Comparison of ENCODE assay signal across 8 cellular contexts in the genomic region with DNA sequence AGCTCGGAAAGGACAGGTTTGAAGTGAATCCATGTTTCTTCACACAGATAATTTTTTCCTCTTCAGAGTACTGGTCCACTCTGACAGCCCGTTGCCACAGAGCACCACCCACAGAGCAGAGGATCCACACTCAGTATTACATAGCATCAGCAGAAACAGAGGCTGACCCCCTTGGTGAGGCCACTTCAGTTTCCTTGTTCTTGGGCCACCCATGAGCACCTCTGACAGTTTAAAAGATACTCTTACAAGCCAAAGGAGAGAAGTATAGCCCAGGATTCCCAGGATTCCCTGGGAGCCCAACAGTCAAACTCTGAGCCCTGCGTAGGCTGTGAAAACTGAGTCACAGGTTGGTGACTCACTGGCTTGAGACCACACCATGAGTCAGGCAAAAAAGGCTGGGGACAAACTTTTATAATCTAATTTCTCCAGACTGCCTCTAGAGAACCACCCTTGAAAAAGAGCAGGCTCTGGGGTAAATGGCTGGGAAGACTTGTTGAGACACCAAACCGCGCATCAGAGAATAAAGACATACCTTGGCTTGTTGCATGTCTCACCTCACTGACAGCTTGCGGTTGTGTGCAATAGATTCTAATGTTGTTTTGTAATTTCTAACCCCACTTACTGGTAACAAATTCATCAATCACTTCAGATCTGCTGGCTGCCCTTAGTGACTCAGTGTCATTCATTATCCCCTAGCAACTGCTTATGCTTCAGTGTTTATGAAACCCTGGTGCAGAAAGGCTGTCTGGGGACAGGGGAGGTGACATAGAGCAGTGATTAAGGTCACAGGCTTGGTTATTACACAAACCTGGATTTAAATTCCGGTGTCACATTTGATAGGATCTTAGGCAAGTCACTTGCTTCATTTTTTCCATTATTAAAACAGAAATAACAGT. TPM values are rescaled to one million over a fixed set of nuclear protein-coding genes. Genes with fewer than 3 reads are reported as not detected.
DNase-seq lines count a peak whose midpoint lies in the region; TF ChIP-seq lines count a peak whose summit lies in the region.

No MANE protein-coding gene starts in this region.

- H3K4me3 ChIP-seq in cardiac fibroblast (replicated peaks in 1 of 2; ENCODE audit: low read depth in 2 of 2, low read length in 2 of 2): no peak overlapping the region

- peaks cover 6% of the 10 kb centered on the region for H3K9me3 Mint-ChIP-seq in type B pancreatic cell

- peak; percentile 74 for DNase-seq in activated CD4-positive, alpha-beta T cell treated with anti-CD3 and anti-CD28 coated beads for 48 hours
- no peak for DNase-seq in activated CD4-positive, alpha-beta T cell treated with anti-CD3 and anti-CD28 coated beads, Interleukin-2, amount 50 U/mL, for 1 hour
- peak; percentile 64 for DNase-seq in OCI-M2 (lab: John Stamatoyannopoulos, UW; ENCODE audit: unreplicated experiment)
- peak; percentile 93 to 99 for DNase-seq in cardiac fibroblast (ENCODE audit: low read depth in 2 of 2)
- DNase-seq in mucosa of gallbladder (ENCODE audit: low spot score): peak; percentile 60
- DNase-seq in type B pancreatic cell (ENCODE audit: extremely low spot score, unreplicated experiment): no peak
- DNase-seq in NCI-H2081 treated with DMSO at 0.1 percent for 48 hours (lab: John Stamatoyannopoulos, UW): no peak
- no peak for DNase-seq in KBM-7

- no peaks in the 10 kb centered on the region for H3K36me3 Mint-ChIP-seq in type B pancreatic cell

- peak overlapping the region; percentile 86 for H3K27ac Mint-ChIP-seq in type B pancreatic cell

- peaks cover 56% of the 10 kb centered on the region for H3K4me1 Mint-ChIP-seq in type B pancreatic cell (ENCODE audit: unreplicated experiment)

- in situ Hi-C loops in KBM-7 (cut with MboI; ENCODE audit: low pct_unique_long_range_greater_than_20kb, low sequenced_read_pairs): no loop called here

- TF ChIP-seq CTCF in cardiac fibroblast (IDR thresholded peaks at IDR 0.05; ENCODE audit: low read depth, low read length) (no peak), type B pancreatic cell (conservative IDR thresholded peaks at IDR 0.05) (no peak)

- peak overlapping the region; percentile 12 for H3K4me3 Mint-ChIP-seq in type B pancreatic cell

- peaks cover 2% of the 10 kb centered on the region for H3K27me3 Mint-ChIP-seq in type B pancreatic cell

RNA-seq across cellular contexts. Expression of gene PRSS23, which starts 56.9 kb away (rescaled TPM):
- 178 TPM for total RNA-seq in mucosa of gallbladder
- total RNA-seq in type B pancreatic cell (ENCODE audit: low replicate concordance): 47.1 and 48.1 TPM in 2 replicates

Comparison
In these comparisons a context has a peak if more than half of its experiments do, and no peak if none do; other contexts are left out.
1. DNase-seq: peak in activated CD4-positive, alpha-beta T cell treated with anti-CD3 and anti-CD28 coated beads for 48 hours (single experiment), OCI-M2 (single experiment), cardiac fibroblast (2 of 2) and mucosa of gallbladder (single experiment); none in activated CD4-positive, alpha-beta T cell treated with anti-CD3 and anti-CD28 coated beads, Interleukin-2, amount 50 U/mL, for 1 hour (single experiment), type B pancreatic cell (single experiment), NCI-H2081 treated with DMSO at 0.1 percent for 48 hours (single experiment) and KBM-7 (single experiment).